Comparison of ENCODE assay signal across 1 cellular context in the genomic region with DNA sequence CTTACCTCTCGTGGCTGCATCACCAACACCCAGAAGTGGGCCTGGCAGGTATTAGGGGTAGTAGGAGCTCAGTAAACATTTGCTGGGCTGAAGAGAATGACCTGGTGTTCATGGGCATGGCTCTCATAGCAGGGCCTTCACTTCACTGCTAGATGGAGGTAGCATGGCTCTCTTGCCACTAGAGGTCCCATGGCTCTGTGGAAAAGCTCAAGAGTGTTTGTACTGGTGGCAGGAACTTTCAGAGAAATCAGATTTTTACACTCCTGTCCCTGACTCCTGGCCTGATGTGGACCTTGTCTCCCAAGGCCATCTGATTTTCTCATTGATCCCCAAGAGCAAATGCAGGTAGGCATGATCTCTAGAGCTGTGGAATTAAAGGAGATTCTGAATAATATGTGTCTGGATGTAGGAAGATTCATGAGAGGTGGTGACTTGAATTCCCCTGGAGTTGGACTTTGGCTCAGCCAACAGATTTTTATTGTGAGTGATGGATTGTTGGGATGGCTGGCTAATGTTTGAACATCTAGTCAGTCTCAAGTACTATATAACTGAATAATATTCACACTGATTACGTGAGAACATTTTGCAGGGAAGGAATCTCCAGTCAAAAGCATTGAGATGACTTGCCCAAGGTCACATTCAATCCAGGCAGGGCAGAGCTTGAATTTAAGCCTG.
TF ChIP-seq lines count a peak whose summit lies in the region.

No MANE protein-coding gene starts in this region.

TF ChIP-seq in HCT116, 20 proteins besides CTCF, POLR2A, EP300 and RAD21 (continued from another document):
- no peak for TF ChIP-seq REST (IDR thresholded peaks at IDR 0.05; ENCODE audit: low read depth)
- TF ChIP-seq TCF7L2 (IDR thresholded peaks at IDR 0.05; ENCODE audit: borderline replicate concordance, extremely low read depth, insufficient read depth, insufficient read length) = no peak
- no peak for TF ChIP-seq ZBTB33 (IDR thresholded peaks at IDR 0.05; ENCODE audit: extremely low read depth, insufficient replicate concordance, low read length)
- TF ChIP-seq CEBPB (IDR thresholded peaks at IDR 0.05; ENCODE audit: low read depth) = no peak
- TF ChIP-seq CBX3 (IDR thresholded peaks at IDR 0.05; ENCODE audit: low read depth) = no peak
- TF ChIP-seq YY1 (IDR thresholded peaks at IDR 0.05; ENCODE audit: extremely low read depth, insufficient replicate concordance, low read depth, low read length) = no peak
- no peak for TF ChIP-seq SRF (IDR thresholded peaks at IDR 0.05; ENCODE audit: low read depth)
- TF ChIP-seq POLR2AphosphoS5 (IDR thresholded peaks at IDR 0.05; ENCODE audit: low read depth, low read length) = no peak
- no peak for TF ChIP-seq FOSL1 (IDR thresholded peaks at IDR 0.05; ENCODE audit: low read depth)
- TF ChIP-seq ZFX (IDR thresholded peaks at IDR 0.05) = no peak
- TF ChIP-seq EZH2 (IDR thresholded peaks at IDR 0.05) = no peak
TF ChIP-seq in HCT116: peak in this region for 0.
